2 cellular contexts compared by ENCODE assay signal in genomic region chr5:136120529-136120928, GRCh38.
TF ChIP-seq lines count a peak whose summit lies in the region.

No MANE protein-coding gene starts in this region.

TF ChIP-seq in SK-N-SH treated with all-trans-retinoic acid at 6 μM for 48 hours, 23 proteins besides CTCF, POLR2A, EP300 and RAD21:
- TF ChIP-seq, protein P1, sequence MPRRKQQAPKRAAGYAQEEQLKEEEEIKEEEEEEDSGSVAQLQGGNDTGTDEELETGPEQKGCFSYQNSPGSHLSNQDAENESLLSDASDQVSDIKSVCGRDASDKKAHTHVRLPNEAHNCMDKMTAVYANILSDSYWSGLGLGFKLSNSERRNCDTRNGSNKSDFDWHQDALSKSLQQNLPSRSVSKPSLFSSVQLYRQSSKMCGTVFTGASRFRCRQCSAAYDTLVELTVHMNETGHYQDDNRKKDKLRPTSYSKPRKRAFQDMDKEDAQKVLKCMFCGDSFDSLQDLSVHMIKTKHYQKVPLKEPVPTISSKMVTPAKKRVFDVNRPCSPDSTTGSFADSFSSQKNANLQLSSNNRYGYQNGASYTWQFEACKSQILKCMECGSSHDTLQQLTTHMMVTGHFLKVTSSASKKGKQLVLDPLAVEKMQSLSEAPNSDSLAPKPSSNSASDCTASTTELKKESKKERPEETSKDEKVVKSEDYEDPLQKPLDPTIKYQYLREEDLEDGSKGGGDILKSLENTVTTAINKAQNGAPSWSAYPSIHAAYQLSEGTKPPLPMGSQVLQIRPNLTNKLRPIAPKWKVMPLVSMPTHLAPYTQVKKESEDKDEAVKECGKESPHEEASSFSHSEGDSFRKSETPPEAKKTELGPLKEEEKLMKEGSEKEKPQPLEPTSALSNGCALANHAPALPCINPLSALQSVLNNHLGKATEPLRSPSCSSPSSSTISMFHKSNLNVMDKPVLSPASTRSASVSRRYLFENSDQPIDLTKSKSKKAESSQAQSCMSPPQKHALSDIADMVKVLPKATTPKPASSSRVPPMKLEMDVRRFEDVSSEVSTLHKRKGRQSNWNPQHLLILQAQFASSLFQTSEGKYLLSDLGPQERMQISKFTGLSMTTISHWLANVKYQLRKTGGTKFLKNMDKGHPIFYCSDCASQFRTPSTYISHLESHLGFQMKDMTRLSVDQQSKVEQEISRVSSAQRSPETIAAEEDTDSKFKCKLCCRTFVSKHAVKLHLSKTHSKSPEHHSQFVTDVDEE (CRISPR knock-in tag; IDR thresholded peaks at IDR 0.05), result no peak
- no peak for TF ChIP-seq ZNF565 (CRISPR knock-in tag; conservative IDR thresholded peaks at IDR 0.05; ENCODE audit: low read depth)
- no peak for TF ChIP-seq ARNTL (CRISPR knock-in tag; IDR thresholded peaks at IDR 0.05; ENCODE audit: borderline replicate concordance, low read depth)
- no peak for TF ChIP-seq OSR1 (CRISPR knock-in tag; IDR thresholded peaks at IDR 0.05)
- no peak for TF ChIP-seq PATZ1 (CRISPR knock-in tag; IDR thresholded peaks at IDR 0.05; ENCODE audit: borderline replicate concordance)
- no peak for TF ChIP-seq ESRRG (CRISPR knock-in tag; IDR thresholded peaks at IDR 0.05)
- TF ChIP-seq GLIS3 (CRISPR knock-in tag; IDR thresholded peaks at IDR 0.05), result no peak
- no peak for TF ChIP-seq PPARA (CRISPR knock-in tag; IDR thresholded peaks at IDR 0.05; ENCODE audit: borderline replicate concordance)
- no peak for TF ChIP-seq RARB (CRISPR knock-in tag; IDR thresholded peaks at IDR 0.05)
- TF ChIP-seq, protein P2, sequence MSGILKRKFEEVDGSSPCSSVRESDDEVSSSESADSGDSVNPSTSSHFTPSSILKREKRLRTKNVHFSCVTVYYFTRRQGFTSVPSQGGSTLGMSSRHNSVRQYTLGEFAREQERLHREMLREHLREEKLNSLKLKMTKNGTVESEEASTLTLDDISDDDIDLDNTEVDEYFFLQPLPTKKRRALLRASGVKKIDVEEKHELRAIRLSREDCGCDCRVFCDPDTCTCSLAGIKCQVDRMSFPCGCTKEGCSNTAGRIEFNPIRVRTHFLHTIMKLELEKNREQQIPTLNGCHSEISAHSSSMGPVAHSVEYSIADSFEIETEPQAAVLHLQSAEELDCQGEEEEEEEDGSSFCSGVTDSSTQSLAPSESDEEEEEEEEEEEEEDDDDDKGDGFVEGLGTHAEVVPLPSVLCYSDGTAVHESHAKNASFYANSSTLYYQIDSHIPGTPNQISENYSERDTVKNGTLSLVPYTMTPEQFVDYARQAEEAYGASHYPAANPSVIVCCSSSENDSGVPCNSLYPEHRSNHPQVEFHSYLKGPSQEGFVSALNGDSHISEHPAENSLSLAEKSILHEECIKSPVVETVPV (CRISPR knock-in tag; IDR thresholded peaks at IDR 0.05), result no peak
- no peak for TF ChIP-seq BACH2 (CRISPR knock-in tag; IDR thresholded peaks at IDR 0.05; ENCODE audit: borderline replicate concordance)
- no peak for TF ChIP-seq ZFP30 (CRISPR knock-in tag; IDR thresholded peaks at IDR 0.05)
- no peak for TF ChIP-seq TCF4 (CRISPR knock-in tag; IDR thresholded peaks at IDR 0.05; ENCODE audit: borderline replicate concordance)
- no peak for TF ChIP-seq ZC3H10 (CRISPR knock-in tag; IDR thresholded peaks at IDR 0.05)
- no peak for TF ChIP-seq CREB5 (CRISPR knock-in tag; IDR thresholded peaks at IDR 0.05; ENCODE audit: low read depth)
- no peak for TF ChIP-seq ISL1 (CRISPR knock-in tag; IDR thresholded peaks at IDR 0.05)
- TF ChIP-seq ZFP3 (CRISPR knock-in tag; IDR thresholded peaks at IDR 0.05), result no peak
- TF ChIP-seq, protein P3, sequence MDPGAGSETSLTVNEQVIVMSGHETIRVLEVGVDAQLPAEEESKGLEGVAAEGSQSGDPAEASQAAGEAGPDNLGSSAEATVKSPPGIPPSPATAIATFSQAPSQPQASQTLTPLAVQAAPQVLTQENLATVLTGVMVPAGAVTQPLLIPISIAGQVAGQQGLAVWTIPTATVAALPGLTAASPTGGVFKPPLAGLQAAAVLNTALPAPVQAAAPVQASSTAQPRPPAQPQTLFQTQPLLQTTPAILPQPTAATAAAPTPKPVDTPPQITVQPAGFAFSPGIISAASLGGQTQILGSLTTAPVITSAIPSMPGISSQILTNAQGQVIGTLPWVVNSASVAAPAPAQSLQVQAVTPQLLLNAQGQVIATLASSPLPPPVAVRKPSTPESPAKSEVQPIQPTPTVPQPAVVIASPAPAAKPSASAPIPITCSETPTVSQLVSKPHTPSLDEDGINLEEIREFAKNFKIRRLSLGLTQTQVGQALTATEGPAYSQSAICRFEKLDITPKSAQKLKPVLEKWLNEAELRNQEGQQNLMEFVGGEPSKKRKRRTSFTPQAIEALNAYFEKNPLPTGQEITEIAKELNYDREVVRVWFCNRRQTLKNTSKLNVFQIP (CRISPR knock-in tag; IDR thresholded peaks at IDR 0.05; ENCODE audit: borderline replicate concordance, low read depth), result no peak

TF ChIP-seq in SK-N-SH, 30 proteins besides CTCF, POLR2A, EP300 and RAD21:
- TF ChIP-seq, protein P4, sequence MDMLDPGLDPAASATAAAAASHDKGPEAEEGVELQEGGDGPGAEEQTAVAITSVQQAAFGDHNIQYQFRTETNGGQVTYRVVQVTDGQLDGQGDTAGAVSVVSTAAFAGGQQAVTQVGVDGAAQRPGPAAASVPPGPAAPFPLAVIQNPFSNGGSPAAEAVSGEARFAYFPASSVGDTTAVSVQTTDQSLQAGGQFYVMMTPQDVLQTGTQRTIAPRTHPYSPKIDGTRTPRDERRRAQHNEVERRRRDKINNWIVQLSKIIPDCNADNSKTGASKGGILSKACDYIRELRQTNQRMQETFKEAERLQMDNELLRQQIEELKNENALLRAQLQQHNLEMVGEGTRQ (IDR thresholded peaks at IDR 0.05; ENCODE audit: borderline replicate concordance, low read depth, low read length), result no peak
- TF ChIP-seq ELF1 (IDR thresholded peaks at IDR 0.05) (no peak), JUND (IDR thresholded peaks at IDR 0.05) (no peak), RCOR1 (IDR thresholded peaks at IDR 0.05; ENCODE audit: low read length) (no peak), TAF1 (IDR thresholded peaks at IDR 0.05; ENCODE audit: borderline replicate concordance, low read depth, low read length) (no peak), ZBTB33 (IDR thresholded peaks at IDR 0.05; ENCODE audit: borderline replicate concordance, low read depth) (no peak)
